In the genomic region with DNA sequence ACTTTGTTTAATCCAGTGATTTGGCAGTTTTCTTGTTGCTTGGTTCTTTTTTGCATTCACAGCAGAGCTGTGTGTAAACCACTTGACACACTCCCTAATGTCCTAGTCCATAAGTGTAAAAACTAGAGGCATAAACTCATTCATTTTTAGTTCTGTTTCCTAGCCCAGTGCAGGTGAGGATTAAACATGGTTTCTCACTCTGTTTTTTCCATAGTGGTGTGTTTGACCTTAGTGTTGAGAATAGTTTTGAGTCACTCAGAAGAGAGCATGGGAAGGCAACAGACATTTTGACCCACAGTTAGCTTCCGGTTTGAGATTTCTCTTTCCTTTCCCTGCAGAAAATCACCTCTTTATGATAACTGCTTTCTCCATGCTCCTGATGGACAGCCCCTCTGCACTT, we compare ENCODE assay signal across 1 cellular context.
TF ChIP-seq lines count a peak whose summit lies in the region.

No MANE protein-coding gene starts in this region.

TF ChIP-seq in neural cell, 6 proteins besides CTCF, POLR2A, EP300 and RAD21 (continued from another document):
- TF ChIP-seq EZH2 (IDR thresholded peaks at IDR 0.05; ENCODE audit: borderline replicate concordance, insufficient read depth, low read length, poor library complexity, severe bottlenecking) (no peak), POLR2AphosphoS5 (IDR thresholded peaks at IDR 0.05) (no peak), SMC3 (conservative IDR thresholded peaks at IDR 0.05; ENCODE audit: poor library complexity) (no peak)
- TF ChIP-seq, protein P1, sequence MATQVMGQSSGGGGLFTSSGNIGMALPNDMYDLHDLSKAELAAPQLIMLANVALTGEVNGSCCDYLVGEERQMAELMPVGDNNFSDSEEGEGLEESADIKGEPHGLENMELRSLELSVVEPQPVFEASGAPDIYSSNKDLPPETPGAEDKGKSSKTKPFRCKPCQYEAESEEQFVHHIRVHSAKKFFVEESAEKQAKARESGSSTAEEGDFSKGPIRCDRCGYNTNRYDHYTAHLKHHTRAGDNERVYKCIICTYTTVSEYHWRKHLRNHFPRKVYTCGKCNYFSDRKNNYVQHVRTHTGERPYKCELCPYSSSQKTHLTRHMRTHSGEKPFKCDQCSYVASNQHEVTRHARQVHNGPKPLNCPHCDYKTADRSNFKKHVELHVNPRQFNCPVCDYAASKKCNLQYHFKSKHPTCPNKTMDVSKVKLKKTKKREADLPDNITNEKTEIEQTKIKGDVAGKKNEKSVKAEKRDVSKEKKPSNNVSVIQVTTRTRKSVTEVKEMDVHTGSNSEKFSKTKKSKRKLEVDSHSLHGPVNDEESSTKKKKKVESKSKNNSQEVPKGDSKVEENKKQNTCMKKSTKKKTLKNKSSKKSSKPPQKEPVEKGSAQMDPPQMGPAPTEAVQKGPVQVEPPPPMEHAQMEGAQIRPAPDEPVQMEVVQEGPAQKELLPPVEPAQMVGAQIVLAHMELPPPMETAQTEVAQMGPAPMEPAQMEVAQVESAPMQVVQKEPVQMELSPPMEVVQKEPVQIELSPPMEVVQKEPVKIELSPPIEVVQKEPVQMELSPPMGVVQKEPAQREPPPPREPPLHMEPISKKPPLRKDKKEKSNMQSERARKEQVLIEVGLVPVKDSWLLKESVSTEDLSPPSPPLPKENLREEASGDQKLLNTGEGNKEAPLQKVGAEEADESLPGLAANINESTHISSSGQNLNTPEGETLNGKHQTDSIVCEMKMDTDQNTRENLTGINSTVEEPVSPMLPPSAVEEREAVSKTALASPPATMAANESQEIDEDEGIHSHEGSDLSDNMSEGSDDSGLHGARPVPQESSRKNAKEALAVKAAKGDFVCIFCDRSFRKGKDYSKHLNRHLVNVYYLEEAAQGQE (IDR thresholded peaks at IDR 0.05; ENCODE audit: borderline replicate concordance): no peak
